In genomic region chr3:8443829-8444791, GRCh38 we compare ENCODE assay signal across 1 cellular context.
TF ChIP-seq lines count a peak whose summit lies in the region.

No MANE protein-coding gene starts in this region.

TF ChIP-seq in HepG2, 621 proteins besides CTCF, POLR2A, EP300 and RAD21 (continued from another document and continues in another):
- TF ChIP-seq ELK4 (CRISPR knock-in tag; IDR thresholded peaks at IDR 0.05; ENCODE audit: borderline replicate concordance) (no peak), MXD3 (CRISPR knock-in tag; IDR thresholded peaks at IDR 0.05) (0 out of 2 replicates have a peak, but pooled peaks have one; percentile 46), HBP1 (CRISPR knock-in tag; IDR thresholded peaks at IDR 0.05; ENCODE audit: low read depth) (no peak), RFXAP (CRISPR knock-in tag; IDR thresholded peaks at IDR 0.05; ENCODE audit: borderline replicate concordance) (peak; percentile 97), ISL2 (CRISPR knock-in tag; IDR thresholded peaks at IDR 0.05) (peak; percentile 93), KAT8 (CRISPR knock-in tag; IDR thresholded peaks at IDR 0.05) (peak; percentile 74; the same call in 1 of the 2 replicates), ZNF276 (CRISPR knock-in tag; IDR thresholded peaks at IDR 0.05; ENCODE audit: low read depth) (no peak), KDM1A (CRISPR knock-in tag; IDR thresholded peaks at IDR 0.05) (no peak), NR2F6 (IDR thresholded peaks at IDR 0.05) (peak; percentile 64), NR2F6 (CRISPR knock-in tag; IDR thresholded peaks at IDR 0.05) (peak; percentile 84), FOXJ3 (CRISPR knock-in tag; IDR thresholded peaks at IDR 0.05; ENCODE audit: borderline replicate concordance) (peak; percentile 98), HHEX (CRISPR knock-in tag; IDR thresholded peaks at IDR 0.05) (0 out of 2 replicates have a peak, but pooled peaks have one; percentile 37), PBX2 (CRISPR knock-in tag; IDR thresholded peaks at IDR 0.05) (peak; percentile 63), MED8 (CRISPR knock-in tag; IDR thresholded peaks at IDR 0.05; ENCODE audit: insufficient replicate concordance) (no peak), DNMT3B (CRISPR knock-in tag; conservative IDR thresholded peaks at IDR 0.05) (peak; percentile 76; the same call in 1 of the 2 replicates), SPEN (CRISPR knock-in tag; IDR thresholded peaks at IDR 0.05; ENCODE audit: low read depth) (peak; percentile 52; the same call in 1 of the 2 replicates), ATF3 (CRISPR knock-in tag; IDR thresholded peaks at IDR 0.05) (peak; percentile 54), NCOR1 (IDR thresholded peaks at IDR 0.05; ENCODE audit: borderline replicate concordance, low read length) (peak; percentile 48; the same call in 1 of the 2 replicates), ZNF350 (CRISPR knock-in tag; IDR thresholded peaks at IDR 0.05; ENCODE audit: borderline replicate concordance, low read depth) (peak; percentile 88), PRDM4 (CRISPR knock-in tag; IDR thresholded peaks at IDR 0.05; ENCODE audit: borderline replicate concordance) (no peak), FOXO4 (CRISPR knock-in tag; conservative IDR thresholded peaks at IDR 0.05) (no peak), CC2D1A (CRISPR knock-in tag; IDR thresholded peaks at IDR 0.05) (no peak), MTF2 (CRISPR knock-in tag; IDR thresholded peaks at IDR 0.05; ENCODE audit: borderline replicate concordance) (no peak), RELA (CRISPR knock-in tag; IDR thresholded peaks at IDR 0.05) (no peak), HNRNPUL1 (IDR thresholded peaks at IDR 0.05; ENCODE audit: low read depth, low read length) (no peak), ZNF713 (CRISPR knock-in tag; IDR thresholded peaks at IDR 0.05) (no peak), ZNF430 (CRISPR knock-in tag; IDR thresholded peaks at IDR 0.05) (0 out of 2 replicates have a peak, but pooled peaks have one; percentile 46), RFX1 (IDR thresholded peaks at IDR 0.05) (peak; percentile 95), ZFP36 (IDR thresholded peaks at IDR 0.05; ENCODE audit: borderline replicate concordance, low read depth, low read length, partially characterized antibody) (no peak), ZNF207 (IDR thresholded peaks at IDR 0.05; ENCODE audit: borderline replicate concordance) (no peak), MBD4 (IDR thresholded peaks at IDR 0.05; ENCODE audit: borderline replicate concordance, low read length) (no peak), KLF9 (CRISPR knock-in tag; IDR thresholded peaks at IDR 0.05; ENCODE audit: low read depth) (no peak), SATB2 (CRISPR knock-in tag; IDR thresholded peaks at IDR 0.05) (no peak), ZBTB25 (CRISPR knock-in tag; IDR thresholded peaks at IDR 0.05) (no peak), SKI (IDR thresholded peaks at IDR 0.05; ENCODE audit: partially characterized antibody) (peak; percentile 100), ZNF510 (CRISPR knock-in tag; IDR thresholded peaks at IDR 0.05; ENCODE audit: low read depth) (no peak), ARHGAP35 (CRISPR knock-in tag; IDR thresholded peaks at IDR 0.05; ENCODE audit: borderline replicate concordance) (0 out of 2 replicates have a peak, but pooled peaks have one; percentile 49), FOXA3 (CRISPR knock-in tag; IDR thresholded peaks at IDR 0.05) (peak; percentile 97), IRF2 (CRISPR knock-in tag; IDR thresholded peaks at IDR 0.05) (peak; percentile 82), ATF7-NPFF (CRISPR knock-in tag; IDR thresholded peaks at IDR 0.05; ENCODE audit: low read depth) (no peak; the same call in 1 of the 2 replicates), CREM (IDR thresholded peaks at IDR 0.05) (peak; percentile 82), CREM (CRISPR knock-in tag; IDR thresholded peaks at IDR 0.05) (no peak), ZNF263 (CRISPR knock-in tag; IDR thresholded peaks at IDR 0.05) (peak; percentile 66; the same call in 1 of the 2 replicates), ZNF75D (CRISPR knock-in tag; IDR thresholded peaks at IDR 0.05; ENCODE audit: borderline replicate concordance) (no peak), BHLHE40 (IDR thresholded peaks at IDR 0.05; ENCODE audit: low read length) (peak; percentile 40; the same call in 1 of the 2 replicates), SP4 (CRISPR knock-in tag; IDR thresholded peaks at IDR 0.05) (peak; percentile 36; the same call in 1 of the 2 replicates), NONO (IDR thresholded peaks at IDR 0.05) (no peak), NONO (CRISPR knock-in tag; conservative IDR thresholded peaks at IDR 0.05) (peak; percentile 83), PHF8 (CRISPR knock-in tag; IDR thresholded peaks at IDR 0.05) (peak; percentile 40; the same call in 1 of the 2 replicates), ZKSCAN1 (IDR thresholded peaks at IDR 0.05; ENCODE audit: low read length) (no peak; the same call in 1 of the 2 replicates), KMT2B (CRISPR knock-in tag; IDR thresholded peaks at IDR 0.05) (peak; percentile 67; the same call in 1 of the 2 replicates), RXRB (CRISPR knock-in tag; IDR thresholded peaks at IDR 0.05; ENCODE audit: borderline replicate concordance) (peak; percentile 94), PRPF4 (IDR thresholded peaks at IDR 0.05; ENCODE audit: low read depth, low read length, poor library complexity, severe bottlenecking) (no peak), EZH2 (conservative IDR thresholded peaks at IDR 0.05; ENCODE audit: low read depth, low read length) (no peak), GATAD2A (CRISPR knock-in tag; IDR thresholded peaks at IDR 0.05) (peak; percentile 86), ZNF501 (CRISPR knock-in tag; IDR thresholded peaks at IDR 0.05) (peak; percentile 70; the same call in 1 of the 2 replicates), ZSCAN31 (CRISPR knock-in tag; IDR thresholded peaks at IDR 0.05; ENCODE audit: low read depth) (0 out of 2 replicates have a peak, but pooled peaks have one; percentile 50), HOXA5 (CRISPR knock-in tag; IDR thresholded peaks at IDR 0.05) (peak; percentile 88; the same call in 1 of the 2 replicates), TOPORS (CRISPR knock-in tag; IDR thresholded peaks at IDR 0.05) (peak; percentile 65; the same call in 1 of the 2 replicates)
